Comparison of ENCODE assay signal across 1 cellular context in genomic region chr19:51539821-51540366, GRCh38.
TF ChIP-seq lines count a peak whose summit lies in the region.

No MANE protein-coding gene starts in this region.

TF ChIP-seq in K562, 482 proteins besides CTCF, POLR2A, EP300 and RAD21 (continued from another document and continues in another):
- TF ChIP-seq REST (CRISPR knock-in tag; IDR thresholded peaks at IDR 0.05; ENCODE audit: low read depth) (no peak), MEF2A (IDR thresholded peaks at IDR 0.05; ENCODE audit: control insufficient read depth, low read depth, low read length) (no peak), ZNF592 (IDR thresholded peaks at IDR 0.05) (peak; percentile 60), E2F3 (CRISPR knock-in tag; IDR thresholded peaks at IDR 0.05) (no peak), HDAC1 (IDR thresholded peaks at IDR 0.05) (no peak), THRB (CRISPR knock-in tag; conservative IDR thresholded peaks at IDR 0.05) (no peak), CREB5 (CRISPR knock-in tag; IDR thresholded peaks at IDR 0.05) (0 out of 2 replicates have a peak, but pooled peaks have one; percentile 51), PRDM10 (IDR thresholded peaks at IDR 0.05; ENCODE audit: partially characterized antibody) (no peak), MLLT1 (IDR thresholded peaks at IDR 0.05) (no peak), NRF1 (conservative IDR thresholded peaks at IDR 0.05 in 1 of 2, IDR thresholded peaks at IDR 0.05 in 1 of 2) (no peak), ZNF449 (CRISPR knock-in tag; IDR thresholded peaks at IDR 0.05) (0 out of 2 replicates have a peak, but pooled peaks have one; percentile 39), ZNF551 (CRISPR knock-in tag; IDR thresholded peaks at IDR 0.05) (no peak), ZBTB17 (CRISPR knock-in tag; IDR thresholded peaks at IDR 0.05) (0 out of 2 replicates have a peak, but pooled peaks have one; percentile 12), NFATC3 (IDR thresholded peaks at IDR 0.05) (no peak), HDAC8 (tag; IDR thresholded peaks at IDR 0.05) (no peak), FOXP1 (CRISPR knock-in tag; IDR thresholded peaks at IDR 0.05) (no peak), MCM2 (IDR thresholded peaks at IDR 0.05; ENCODE audit: low read depth) (no peak), RREB1 (CRISPR knock-in tag; IDR thresholded peaks at IDR 0.05) (no peak), SETDB1 (IDR thresholded peaks at IDR 0.05; ENCODE audit: low read length) (no peak), ADNP (tag; IDR thresholded peaks at IDR 0.05) (no peak), ZNF140 (CRISPR knock-in tag; IDR thresholded peaks at IDR 0.05) (no peak), SMARCA5 (IDR thresholded peaks at IDR 0.05) (no peak), ZNF280A (IDR thresholded peaks at IDR 0.05; ENCODE audit: low read depth, partially characterized antibody) (no peak), ARNT (IDR thresholded peaks at IDR 0.05) (no peak), VEZF1 (CRISPR knock-in tag; IDR thresholded peaks at IDR 0.05) (no peak)
